9 cellular contexts compared by ENCODE assay signal in genomic region chr1:236144033-236144432, GRCh38. TPM values are rescaled to one million over a fixed set of nuclear protein-coding genes. Genes with fewer than 3 reads are reported as not detected.
DNase-seq lines count a peak whose midpoint lies in the region; ATAC-seq and TF ChIP-seq lines count a peak whose summit lies in the region.
"Had no signal": no experiment of that assay in that cellular context is flagged by ENCODE, and none has a peak within 500 bp of the region (broad histone marks: within the 10 kb centered on the region; RNA-seq: fewer than 3 reads in every experiment).

No MANE protein-coding gene starts in this region.

- H3K9me3 ChIP-seq in OCI-LY1 (ENCODE audit: low read length) (no peaks in the 10 kb centered on the region), endodermal cell (ENCODE audit: control insufficient read depth, low read length) (no peaks in the 10 kb centered on the region)

- no peaks in the 10 kb centered on the region for H3F3A ChIP-seq in OCI-LY1 (ENCODE audit: insufficient read depth, low read length)

- peak overlapping the region; percentile 62 for H3K9ac ChIP-seq in OCI-LY1 (ENCODE audit: low read length)
- H3K9ac ChIP-seq in endodermal cell (ENCODE audit: extremely low read depth, low read length, poor library complexity, severe bottlenecking): no peak overlapping the region

- H3K4me1 ChIP-seq in OCI-LY1 (ENCODE audit: insufficient read depth, low read length, severe bottlenecking) (peaks cover 35% of the 10 kb centered on the region), endodermal cell (ENCODE audit: control insufficient read depth, insufficient read depth, low read length) (peaks cover 3% of the 10 kb centered on the region)

- ATAC-seq in GM19023 (IDR thresholded peaks at IDR 0.05; ENCODE audit: unreplicated experiment): no peak
- no peak for ATAC-seq in GM19397 (IDR thresholded peaks at IDR 0.05; ENCODE audit: unreplicated experiment)

- H4K20me1 ChIP-seq in OCI-LY1 (ENCODE audit: insufficient read depth, low read length): no peaks in the 10 kb centered on the region

- peaks cover 4% of the 10 kb centered on the region; the same call in 1 of the 2 replicates for H3K27me3 ChIP-seq in OCI-LY1 (ENCODE audit: insufficient read depth, low read length)
- peaks cover 62% of the 10 kb centered on the region for H3K27me3 ChIP-seq in endodermal cell (ENCODE audit: control insufficient read depth, insufficient read depth, low read length, poor library complexity, severe bottlenecking)

- TF ChIP-seq CTCF in Calu3 (IDR thresholded peaks at IDR 0.05; ENCODE audit: unreplicated experiment) (no peak), OCI-LY1 (IDR thresholded peaks at IDR 0.05; ENCODE audit: low read length) (no peak), endodermal cell (conservative IDR thresholded peaks at IDR 0.05) (no peak), osteocyte (IDR thresholded peaks at IDR 0.05) (no peak)

- no peak overlapping the region for H3K4me3 Mint-ChIP-seq in Calu3 (ENCODE audit: low read depth, unreplicated experiment)
- no peak overlapping the region for H3K4me3 Mint-ChIP-seq in endodermal cell
- H3K4me3 Mint-ChIP-seq in osteocyte (ENCODE audit: unreplicated experiment): peak overlapping the region; percentile 92

- H3K4me1 Mint-ChIP-seq in Calu3 (ENCODE audit: low read depth, unreplicated experiment) (peaks cover 26% of the 10 kb centered on the region), endodermal cell (peaks cover 15% of the 10 kb centered on the region), osteocyte (ENCODE audit: unreplicated experiment) (peaks cover 31% of the 10 kb centered on the region)

- TSS peak; percentile 50 for BruUV-seq in Calu3 (replicated peaks; lab: Mats Ljungman, UMichigan)

- peak overlapping the region; percentile 45 for H3K27ac ChIP-seq in OCI-LY1 (ENCODE audit: low read depth, low read length, poor library complexity, severe bottlenecking)
- H3K27ac ChIP-seq in endodermal cell (ENCODE audit: low read depth, low read length): no peak overlapping the region
- H3K27ac ChIP-seq: cardiac muscle cell had no signal

- H3K4me3 ChIP-seq in OCI-LY1 (ENCODE audit: low read depth, low read length, poor library complexity, severe bottlenecking) (peak overlapping the region; percentile 73), endodermal cell (ENCODE audit: low read length) (peak overlapping the region; percentile 84)
- H3K4me3 ChIP-seq: cardiac muscle cell had no signal

- peak overlapping the region; percentile 83 for H3K4me2 ChIP-seq in OCI-LY1 (ENCODE audit: low read length)

- DNase-seq in Calu3: no peak
- no peak for DNase-seq in endodermal cell
- no peak for DNase-seq in osteocyte (ENCODE audit: extremely low spot score, unreplicated experiment)
- no peak for DNase-seq in dermis blood vessel endothelial cell
- DNase-seq in NCI-H2171 treated with DMSO at 0.1 percent for 48 hours (lab: John Stamatoyannopoulos, UW): no peak

- intact Hi-C loops in Calu3 (cut with micrococcal nuclease; ENCODE audit: unreplicated experiment): loop anchor here (10.0 kb wide), 1 partner anchor 141 kb away; the partner anchor contains the start of gene ERO1B

- H2AFZ ChIP-seq in OCI-LY1 (ENCODE audit: low read length): no peak overlapping the region

- WGBS in endodermal cell (ENCODE audit: insufficient coverage in 1 of 2, insufficient read length in 1 of 2), 2 experiments: 92 to 93% methylated on average over 7 to 14 of the region's 14 CpGs

- H3K27me3 Mint-ChIP-seq in Calu3 (ENCODE audit: unreplicated experiment): peaks cover 43% of the 10 kb centered on the region
- peaks cover 89% of the 10 kb centered on the region for H3K27me3 Mint-ChIP-seq in endodermal cell (ENCODE audit: insufficient read depth)
- H3K27me3 Mint-ChIP-seq in osteocyte (ENCODE audit: unreplicated experiment): peaks cover 19% of the 10 kb centered on the region

- H3K9me3 Mint-ChIP-seq in Calu3 (ENCODE audit: low read depth, unreplicated experiment) (no peaks in the 10 kb centered on the region), endodermal cell (no peaks in the 10 kb centered on the region), osteocyte (ENCODE audit: unreplicated experiment) (no peaks in the 10 kb centered on the region)

- H3K27ac Mint-ChIP-seq in Calu3 (ENCODE audit: unreplicated experiment) (no peak overlapping the region), endodermal cell (no peak overlapping the region), osteocyte (ENCODE audit: unreplicated experiment) (no peak overlapping the region)

- no peaks in the 10 kb centered on the region for H3K9me2 ChIP-seq in OCI-LY1 (ENCODE audit: low read depth, low read length)

- H3K79me2 ChIP-seq in OCI-LY1 (ENCODE audit: insufficient read depth, low read length): 0 out of 2 replicates have a peak, but pooled peaks cover 9% of the 10 kb centered on the region

- CTCF ChIA-PET in Calu3 (lab: Charles Lee): no interaction called here

- H3K36me3 Mint-ChIP-seq in Calu3 (ENCODE audit: insufficient read depth, unreplicated experiment) (peaks cover 25% of the 10 kb centered on the region), endodermal cell (ENCODE audit: low read depth) (no peaks in the 10 kb centered on the region), osteocyte (ENCODE audit: unreplicated experiment) (no peaks in the 10 kb centered on the region)

- H3K36me3 ChIP-seq in OCI-LY1 (ENCODE audit: insufficient read depth, low read length) (peaks cover 16% of the 10 kb centered on the region), endodermal cell (ENCODE audit: control insufficient read depth, insufficient read depth, low read length) (no peaks in the 10 kb centered on the region)
- H3K36me3 ChIP-seq: cardiac muscle cell had no signal

RNA-seq across cellular contexts. Expression of gene GPR137B, which starts 1.7 kb away (rescaled TPM):
- 9.5 and 11.4 TPM in 2 replicates for total RNA-seq in Calu3 (2022)
- total RNA-seq in endodermal cell: 1 to 10 TPM; 2.8 to 6.7 TPM
- polyA plus RNA-seq in endodermal cell (2013, experiment 1 of 2): 14.9 TPM
- polyA plus RNA-seq in endodermal cell (2013, experiment 2 of 2): 13.4 TPM
- total RNA-seq in osteocyte: 17.3 and 19.8 TPM in 2 replicates
- total RNA-seq in dermis blood vessel endothelial cell: 6.1 and 10.2 TPM in 2 replicates
